Comparison of ENCODE assay signal across 1 cellular context in genomic region chr4:39023059-39023458, GRCh38.
TF ChIP-seq lines count a peak whose summit lies in the region.

No MANE protein-coding gene starts in this region.

TF ChIP-seq in HepG2, 621 proteins besides CTCF, POLR2A, EP300 and RAD21:
- TF ChIP-seq KAT7 (CRISPR knock-in tag; IDR thresholded peaks at IDR 0.05; ENCODE audit: borderline replicate concordance) (no peak), ZNF687 (CRISPR knock-in tag; IDR thresholded peaks at IDR 0.05) (no peak), ZNF12 (CRISPR knock-in tag; IDR thresholded peaks at IDR 0.05) (peak; percentile 68; the same call in 1 of the 2 replicates)
